20 cellular contexts compared by ENCODE assay signal in the genomic region with DNA sequence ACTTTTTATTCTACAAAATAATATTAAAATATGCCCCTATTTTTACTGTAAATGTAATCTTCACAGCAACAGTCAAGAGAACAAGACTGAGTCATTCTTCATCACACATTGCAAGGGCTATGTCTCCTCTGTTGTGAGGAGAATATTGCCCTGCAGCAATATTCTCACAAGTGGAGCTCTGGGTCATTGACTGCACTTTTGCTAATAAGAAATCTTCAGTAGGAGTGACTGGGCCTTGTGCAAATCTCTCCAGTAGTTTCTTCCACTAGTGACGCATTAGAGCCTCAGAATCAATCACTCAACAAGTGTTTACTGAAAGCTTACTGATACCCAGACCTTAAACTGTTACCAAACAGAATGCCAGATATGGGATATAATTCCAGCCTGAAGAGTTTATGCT. TPM values are rescaled to one million over a fixed set of nuclear protein-coding genes. Genes with fewer than 3 reads are reported as not detected.
A peak's percentile ranks its signal among the peaks of the same experiment; 100 is the strongest.
DNase-seq lines count a peak whose midpoint lies in the region; ATAC-seq and TF ChIP-seq lines count a peak whose summit lies in the region.
"Had no signal": no experiment of that assay in that cellular context is flagged by ENCODE, and none has a peak within 500 bp of the region (broad histone marks: within the 10 kb centered on the region; RNA-seq: fewer than 3 reads in every experiment).

No MANE protein-coding gene starts in this region.

- H2AFZ ChIP-seq in mesenchymal stem cell (ENCODE audit: low read depth, low read length) (no peak overlapping the region), H9 (ENCODE audit: low read length) (no peak overlapping the region)

- H3K14ac ChIP-seq in mesenchymal stem cell (ENCODE audit: low read length in 2 of 2) = no peak overlapping the region
- H3K14ac ChIP-seq in H9 (ENCODE audit: insufficient read depth, low read length) = no peak overlapping the region

- ATAC-seq in HG03280 (IDR thresholded peaks at IDR 0.05; ENCODE audit: unreplicated experiment) = no peak
- no peak for ATAC-seq in activated CD4-positive, alpha-beta T cell treated with anti-CD3 and anti-CD28 coated beads for 36 hours
- ATAC-seq: activated naive CD8-positive, alpha-beta T cell treated with anti-CD3 and anti-CD28 coated beads, Interleukin-2, amount 50 U/mL, for 24 hours; activated T-cell treated with anti-CD3 and anti-CD28 coated beads, Interleukin-2, amount 50 U/mL, for 72 hours; naive thymus-derived CD4-positive, alpha-beta T cell had no signal

- H3K18ac ChIP-seq in mesenchymal stem cell (ENCODE audit: low read depth in 1 of 2, low read length in 2 of 2) (no peak overlapping the region), H9 (ENCODE audit: insufficient read length, low read depth, low read length) (no peak overlapping the region)

- H3K27me3 ChIP-seq in mesenchymal stem cell (ENCODE audit: control insufficient read depth in 1 of 2, insufficient read depth in 1 of 2, low read length in 2 of 2) = no peaks in the 10 kb centered on the region
- H3K27me3 ChIP-seq in H9 (ENCODE audit: insufficient read depth, low read length) = no peaks in the 10 kb centered on the region

- no peak overlapping the region for H3K23ac ChIP-seq in mesenchymal stem cell (ENCODE audit: low read length in 2 of 2)
- H3K23ac ChIP-seq in H9 (ENCODE audit: insufficient read length, low read depth, low read length) = no peak overlapping the region

- H3K4me2 ChIP-seq in mesenchymal stem cell (ENCODE audit: low read length, poor library complexity, severe bottlenecking) (no peak overlapping the region), H9 (ENCODE audit: insufficient read depth, insufficient read length, low read length) (no peak overlapping the region)
- H3K4me2 ChIP-seq: SK-N-SH had no signal

- no peak overlapping the region for H3K4me3 ChIP-seq in mesenchymal stem cell (ENCODE audit: insufficient read depth in 1 of 2, low read depth in 1 of 2, low read length in 2 of 2)

- H2BK120ac ChIP-seq in mesenchymal stem cell (ENCODE audit: low read depth, low read length) = no peak overlapping the region
- H2BK120ac ChIP-seq in H9 (ENCODE audit: low read depth, low read length, poor library complexity, severe bottlenecking) = no peak overlapping the region

- no peak overlapping the region for H4K91ac ChIP-seq in mesenchymal stem cell (ENCODE audit: low read length)
- H4K91ac ChIP-seq in H9 (ENCODE audit: insufficient read length, low read depth, low read length) = no peak overlapping the region

- DNase-seq in EL (peak; percentile 68), NCI-H226 (peak; percentile 83), dedifferentiated amniotic fluid mesenchymal stem cell (ENCODE audit: extremely low spot score) (peak; percentile 59), mesenchymal stem cell (peak; percentile 29), H9 (no peak)
- DNase-seq in activated naive CD4-positive, alpha-beta T cell treated with anti-CD3 and anti-CD28 coated beads, Interleukin-2, amount 10 ng/mL, durations not matched to agents 7 days and 5 days = no peak
- no peak for DNase-seq in activated CD4-positive, alpha-beta T cell treated with anti-CD3 and anti-CD28 coated beads for 36 hours
- DNase-seq: activated CD4-positive, alpha-beta T cell treated with anti-CD3 and anti-CD28 coated beads, Interleukin-2, amount 50 U/mL, for 4 hours; activated naive CD8-positive, alpha-beta T cell treated with anti-CD3 and anti-CD28 coated beads, Interleukin-2, amount 50 U/mL, for 24 hours; activated T-cell treated with anti-CD3 and anti-CD28 coated beads, Interleukin-2, amount 50 U/mL, for 72 hours; erythroblast; hypothalamus; Kasumi-1; naive thymus-derived CD4-positive, alpha-beta T cell; NCI-H187 treated with DMSO at 0.1 percent for 48 hours; NK-92 treated with Interleukin-12 subunit alpha and Interleukin-12 subunit beta, amount 100 ng/mL, for 24 hours; SK-N-SH; stimulated activated CD4-positive, alpha-beta T cell treated with anti-CD3 and anti-CD28 coated beads, Interleukin-15, amount 100 ng/mL, for 24 hours had no signal

- H3K4me1 Mint-ChIP-seq in H9 = no peaks in the 10 kb centered on the region
- H3K4me1 Mint-ChIP-seq in activated naive CD4-positive, alpha-beta T cell treated with anti-CD3 and anti-CD28 coated beads, Interleukin-2, amount 10 ng/mL, durations not matched to agents 7 days and 5 days = no peaks in the 10 kb centered on the region
- no peaks in the 10 kb centered on the region for H3K4me1 Mint-ChIP-seq in activated CD4-positive, alpha-beta T cell treated with anti-CD3 and anti-CD28 coated beads for 36 hours
- H3K4me1 Mint-ChIP-seq: activated naive CD8-positive, alpha-beta T cell treated with anti-CD3 and anti-CD28 coated beads, Interleukin-2, amount 50 U/mL, for 24 hours; naive thymus-derived CD4-positive, alpha-beta T cell had no signal

- CTCF ChIA-PET in activated naive CD4-positive, alpha-beta T cell treated with anti-CD3 and anti-CD28 coated beads, Interleukin-2, amount 10 ng/mL, durations not matched to agents 7 days and 5 days (lab: Charles Lee) = no interaction called here
- CTCF ChIA-PET in activated CD4-positive, alpha-beta T cell treated with anti-CD3 and anti-CD28 coated beads for 36 hours (lab: Charles Lee) = no interaction called here

- no peak overlapping the region for H3T11ph ChIP-seq in H9 (ENCODE audit: low read length)

- no peak overlapping the region for H2BK20ac ChIP-seq in H9 (ENCODE audit: low read depth, low read length, poor library complexity, severe bottlenecking)

- H3K9ac ChIP-seq in mesenchymal stem cell (ENCODE audit: low read length) (no peak overlapping the region), H9 (ENCODE audit: extremely low read depth, insufficient read length, low read length) (no peak overlapping the region)
- H3K9ac ChIP-seq: SK-N-SH had no signal

- peaks cover 3 to 7% of the 10 kb centered on the region in 2 experiments for H3K36me3 ChIP-seq in mesenchymal stem cell (ENCODE audit: control insufficient read depth in 1 of 2, insufficient read depth in 2 of 2, low read depth in 1 of 2, low read length in 2 of 2)

- H3K79me1 ChIP-seq in mesenchymal stem cell (replicated peaks; ENCODE audit: low read length, poor library complexity, severe bottlenecking) (no peaks in the 10 kb centered on the region), H9 (ENCODE audit: insufficient read depth, low read depth, low read length, poor library complexity, severe bottlenecking) (no peaks in the 10 kb centered on the region)

- 53% methylated on average over 1 of the region's 1 CpG for WGBS in mesenchymal stem cell
- no CpG with 5 or more reads among the region's 1 CpG for WGBS in H9 (ENCODE audit: extremely low coverage, insufficient read length, low lambda C conversion rate)

- no peaks in the 10 kb centered on the region for H3K9me3 ChIP-seq in mesenchymal stem cell (ENCODE audit: control insufficient read depth, low read length)
- no peaks in the 10 kb centered on the region for H3K9me3 ChIP-seq in H9 (ENCODE audit: control insufficient read depth, low read depth, low read length)
- H3K9me3 ChIP-seq: SK-N-SH had no signal

- H3K4me3 Mint-ChIP-seq in H9 = no peak overlapping the region
- H3K4me3 Mint-ChIP-seq in activated naive CD4-positive, alpha-beta T cell treated with anti-CD3 and anti-CD28 coated beads, Interleukin-2, amount 10 ng/mL, durations not matched to agents 7 days and 5 days = no peak overlapping the region
- H3K4me3 Mint-ChIP-seq in activated CD4-positive, alpha-beta T cell treated with anti-CD3 and anti-CD28 coated beads for 36 hours = no peak overlapping the region
- H3K4me3 Mint-ChIP-seq: activated naive CD8-positive, alpha-beta T cell treated with anti-CD3 and anti-CD28 coated beads, Interleukin-2, amount 50 U/mL, for 24 hours; activated T-cell treated with anti-CD3 and anti-CD28 coated beads, Interleukin-2, amount 50 U/mL, for 72 hours; naive thymus-derived CD4-positive, alpha-beta T cell had no signal

- H2BK12ac ChIP-seq in mesenchymal stem cell (ENCODE audit: low read length in 2 of 2) (no peak overlapping the region), H9 (ENCODE audit: insufficient read length, low read depth, low read length) (no peak overlapping the region)

- no peak overlapping the region for H2BK5ac ChIP-seq in mesenchymal stem cell (ENCODE audit: low read depth, low read length, poor library complexity, severe bottlenecking)
- no peak overlapping the region for H2BK5ac ChIP-seq in H9 (ENCODE audit: insufficient read length, low read length)

- H4K8ac ChIP-seq in mesenchymal stem cell (ENCODE audit: low read length) (no peak overlapping the region), H9 (replicated peaks; ENCODE audit: insufficient read length, low read depth, low read length) (no peak overlapping the region)

- H3K27ac ChIP-seq in mesenchymal stem cell (ENCODE audit: low read length, poor library complexity, severe bottlenecking) (no peak overlapping the region), H9 (ENCODE audit: insufficient read length, low read depth, low read length) (no peak overlapping the region)
- H3K27ac ChIP-seq: C4-2B had no signal

- no peak for TF ChIP-seq CTCF in H9 (conservative IDR thresholded peaks at IDR 0.05)

- no peaks in the 10 kb centered on the region for H3K27me3 Mint-ChIP-seq in H9 (ENCODE audit: low read depth)
- no peaks in the 10 kb centered on the region for H3K27me3 Mint-ChIP-seq in activated naive CD4-positive, alpha-beta T cell treated with anti-CD3 and anti-CD28 coated beads, Interleukin-2, amount 10 ng/mL, durations not matched to agents 7 days and 5 days
- H3K27me3 Mint-ChIP-seq in activated CD4-positive, alpha-beta T cell treated with anti-CD3 and anti-CD28 coated beads for 36 hours = peaks cover 16% of the 10 kb centered on the region

- no peaks in the 10 kb centered on the region for H3K23me2 ChIP-seq in H9 (ENCODE audit: insufficient read length, low read depth, low read length, poor library complexity, severe bottlenecking)

- H2AK5ac ChIP-seq in mesenchymal stem cell (ENCODE audit: low read length, severe bottlenecking) (no peak overlapping the region), H9 (ENCODE audit: insufficient read length, low read length) (no peak overlapping the region)

- no peaks in the 10 kb centered on the region for H3K4me1 ChIP-seq in mesenchymal stem cell (ENCODE audit: control insufficient read depth, insufficient read depth, low read depth, low read length)
- no peaks in the 10 kb centered on the region for H3K4me1 ChIP-seq in H9 (ENCODE audit: insufficient read depth, low read length)

- H3K4ac ChIP-seq in mesenchymal stem cell (ENCODE audit: low read depth in 1 of 2, low read length in 2 of 2) = no peak overlapping the region
- no peak overlapping the region for H3K4ac ChIP-seq in H9 (ENCODE audit: low read depth, low read length)

- H2BK15ac ChIP-seq in mesenchymal stem cell (ENCODE audit: low read depth, poor library complexity, severe bottlenecking) (no peak overlapping the region), H9 (ENCODE audit: low read depth, low read length) (no peak overlapping the region)

- H3K79me2 ChIP-seq in H9 (ENCODE audit: insufficient read depth, low read length) = no peaks in the 10 kb centered on the region

- no peak overlapping the region for H3K27ac Mint-ChIP-seq in H9
- H3K27ac Mint-ChIP-seq in activated naive CD4-positive, alpha-beta T cell treated with anti-CD3 and anti-CD28 coated beads, Interleukin-2, amount 10 ng/mL, durations not matched to agents 7 days and 5 days = no peak overlapping the region
- H3K27ac Mint-ChIP-seq in activated CD4-positive, alpha-beta T cell treated with anti-CD3 and anti-CD28 coated beads for 36 hours = no peak overlapping the region
- H3K27ac Mint-ChIP-seq: activated naive CD8-positive, alpha-beta T cell treated with anti-CD3 and anti-CD28 coated beads, Interleukin-2, amount 50 U/mL, for 24 hours; activated T-cell treated with anti-CD3 and anti-CD28 coated beads, Interleukin-2, amount 50 U/mL, for 72 hours; naive thymus-derived CD4-positive, alpha-beta T cell had no signal

- intact Hi-C loops in activated CD4-positive, alpha-beta T cell treated with anti-CD3 and anti-CD28 coated beads for 36 hours (cut with DNase I, micrococcal nuclease) = no loop called here

- no peak overlapping the region for H4K5ac ChIP-seq in H9 (ENCODE audit: insufficient read length, low read depth, low read length)

- POLR2A ChIA-PET in activated CD4-positive, alpha-beta T cell treated with anti-CD3 and anti-CD28 coated beads for 36 hours (lab: Charles Lee) = no interaction called here

- H4K20me1 ChIP-seq in H9 (ENCODE audit: control insufficient read depth, insufficient read depth, insufficient read length) = no peaks in the 10 kb centered on the region

- H3K9me3 Mint-ChIP-seq in H9 = no peaks in the 10 kb centered on the region
- H3K9me3 Mint-ChIP-seq in activated naive CD4-positive, alpha-beta T cell treated with anti-CD3 and anti-CD28 coated beads, Interleukin-2, amount 10 ng/mL, durations not matched to agents 7 days and 5 days = no peaks in the 10 kb centered on the region
- H3K9me3 Mint-ChIP-seq in activated CD4-positive, alpha-beta T cell treated with anti-CD3 and anti-CD28 coated beads for 36 hours (ENCODE audit: low read depth) = no peaks in the 10 kb centered on the region
- H3K9me3 Mint-ChIP-seq: activated naive CD8-positive, alpha-beta T cell treated with anti-CD3 and anti-CD28 coated beads, Interleukin-2, amount 50 U/mL, for 24 hours had no signal

- no peaks in the 10 kb centered on the region for H3K36me3 Mint-ChIP-seq in H9 (ENCODE audit: insufficient read depth in 1 of 3, low read depth in 3 of 3)
- no peaks in the 10 kb centered on the region for H3K36me3 Mint-ChIP-seq in activated naive CD4-positive, alpha-beta T cell treated with anti-CD3 and anti-CD28 coated beads, Interleukin-2, amount 10 ng/mL, durations not matched to agents 7 days and 5 days
- H3K36me3 Mint-ChIP-seq in activated CD4-positive, alpha-beta T cell treated with anti-CD3 and anti-CD28 coated beads for 36 hours (ENCODE audit: low read depth) = no peaks in the 10 kb centered on the region
- H3K36me3 Mint-ChIP-seq: naive thymus-derived CD4-positive, alpha-beta T cell had no signal

- H3K56ac ChIP-seq in H9 (ENCODE audit: insufficient read length, low read depth, low read length) = no peak overlapping the region

RNA-seq across cellular contexts. Expression of gene LAMA2, which starts 49.1 kb away (rescaled TPM):
- polyA plus RNA-seq in mesenchymal stem cell (2013, experiment 1 of 2) = 18.6 TPM
- 17.8 TPM for polyA plus RNA-seq in mesenchymal stem cell (2013, experiment 2 of 2)
- 3.7 and 4.2 TPM in 2 replicates for total RNA-seq in H9 (2021)
- total RNA-seq in activated CD4-positive, alpha-beta T cell treated with anti-CD3 and anti-CD28 coated beads for 36 hours = under 1 TPM; 0.65 to 0.80 TPM

Comparison
In these comparisons a context has a peak if more than half of its experiments do, and no peak if none do; other contexts are left out.
1. DNase-seq: peak in EL (single experiment), NCI-H226 (single experiment), dedifferentiated amniotic fluid mesenchymal stem cell (single experiment) and mesenchymal stem cell (single experiment); none in H9 (single experiment), activated naive CD4-positive, alpha-beta T cell treated with anti-CD3 and anti-CD28 coated beads, Interleukin-2, amount 10 ng/mL, durations not matched to agents 7 days and 5 days (single experiment) and activated CD4-positive, alpha-beta T cell treated with anti-CD3 and anti-CD28 coated beads for 36 hours (single experiment).